27 cellular contexts compared by ENCODE assay signal in genomic region chr12:49414364-49414763, GRCh38.
"Had no signal": no experiment of that assay in that cellular context is flagged by ENCODE, and none has a peak within 500 bp of the region (broad histone marks: within the 10 kb centered on the region; RNA-seq: fewer than 3 reads in every experiment).

No MANE protein-coding gene starts in this region.

- H3K4me1 ChIP-seq: left lung, right atrium auricular region, spleen, tibial nerve, upper lobe of left lung had no signal

- H3K9me3 ChIP-seq: left lung, neutrophil, ovary, right atrium auricular region, spleen, suprapubic skin, thoracic aorta, tibial nerve, upper lobe of left lung, vagina had no signal

- DNase-seq: islet precursor cell; left lung; mesendoderm; naive B cell; natural killer cell; nephron progenitor cell; occipital lobe; ovary; spleen; stimulated activated CD4-positive, alpha-beta T cell treated with anti-CD3 and anti-CD28 coated beads, Interleukin-4, amount 100 ng/mL, for 24 hours; stimulated activated naive CD4-positive, alpha-beta T cell; upper lobe of left lung had no signal

- H3K4me2 ChIP-seq: hepatocyte, neural progenitor cell had no signal

- H3K4me1 Mint-ChIP-seq: stimulated activated effector memory CD8-positive, alpha-beta T cell treated with anti-CD3 and anti-CD28 coated beads, Interleukin-12 subunit alpha, Interleukin-12 subunit beta, amount 100 ng/mL, for 72 hours had no signal

- H3K9ac ChIP-seq: neural progenitor cell had no signal

- H3K4me3 Mint-ChIP-seq: mesothelial cell of epicardium; naive B cell; natural killer cell; nephron progenitor cell; neural progenitor cell; stimulated activated effector memory CD8-positive, alpha-beta T cell treated with anti-CD3 and anti-CD28 coated beads, Interleukin-12 subunit alpha, Interleukin-12 subunit beta, amount 100 ng/mL, for 72 hours; stimulated activated naive CD8-positive, alpha-beta T cell treated with anti-CD3 and anti-CD28 coated beads, Interleukin-15, Interleukin-2, amounts not matched to agents 100 ng/mL and 50 ng/mL, for 24 hours had no signal

- ATAC-seq: left lung; natural killer cell; sciatic nerve; stimulated activated effector memory CD8-positive, alpha-beta T cell treated with anti-CD3 and anti-CD28 coated beads, Interleukin-12 subunit alpha, Interleukin-12 subunit beta, amount 100 ng/mL, for 72 hours had no signal

- H3K36me3 ChIP-seq: left lung, neural progenitor cell, neutrophil, ovary, right atrium auricular region, spleen, suprapubic skin, thoracic aorta, tibial nerve, upper lobe of left lung, vagina had no signal

- H3K27ac Mint-ChIP-seq: naive B cell; natural killer cell; nephron progenitor cell; neural progenitor cell; progenitor cell of endocrine pancreas; stimulated activated effector memory CD8-positive, alpha-beta T cell treated with anti-CD3 and anti-CD28 coated beads, Interleukin-12 subunit alpha, Interleukin-12 subunit beta, amount 100 ng/mL, for 72 hours; stimulated activated naive CD8-positive, alpha-beta T cell treated with anti-CD3 and anti-CD28 coated beads, Interleukin-15, Interleukin-2, amounts not matched to agents 100 ng/mL and 50 ng/mL, for 24 hours had no signal

- H3K27me3 Mint-ChIP-seq: naive B cell; progenitor cell of endocrine pancreas; stimulated activated naive CD8-positive, alpha-beta T cell treated with anti-CD3 and anti-CD28 coated beads, Interleukin-15, Interleukin-2, amounts not matched to agents 100 ng/mL and 50 ng/mL, for 24 hours had no signal

- H3K27ac ChIP-seq: hepatocyte, left lung, neural progenitor cell, neutrophil, ovary, right atrium auricular region, skin epidermis, spleen, suprapubic skin, thoracic aorta, tibial nerve, upper lobe of left lung, vagina had no signal

- H3K4me3 ChIP-seq: hepatocyte, left lung, lung, neural progenitor cell, ovary, right atrium auricular region, skin epidermis, spleen, suprapubic skin, thoracic aorta, tibial nerve, upper lobe of left lung, vagina had no signal

- H2AFZ ChIP-seq: hepatocyte, neural progenitor cell had no signal

- H3K27me3 ChIP-seq: hepatocyte, left lung, neural progenitor cell, neutrophil, ovary, right atrium auricular region, spleen, suprapubic skin, tibial nerve, upper lobe of left lung, vagina had no signal

- H3K9me3 Mint-ChIP-seq: naive B cell; natural killer cell; nephron progenitor cell; stimulated activated effector memory CD8-positive, alpha-beta T cell treated with anti-CD3 and anti-CD28 coated beads, Interleukin-12 subunit alpha, Interleukin-12 subunit beta, amount 100 ng/mL, for 72 hours; stimulated activated naive CD8-positive, alpha-beta T cell treated with anti-CD3 and anti-CD28 coated beads, Interleukin-15, Interleukin-2, amounts not matched to agents 100 ng/mL and 50 ng/mL, for 24 hours had no signal

- H3K36me3 Mint-ChIP-seq: naive B cell; natural killer cell; stimulated activated effector memory CD8-positive, alpha-beta T cell treated with anti-CD3 and anti-CD28 coated beads, Interleukin-12 subunit alpha, Interleukin-12 subunit beta, amount 100 ng/mL, for 72 hours had no signal
